Comparison of ENCODE assay signal across 21 cellular contexts in genomic region chr19:53571339-53571738, GRCh38. TPM values are rescaled to one million over a fixed set of nuclear protein-coding genes. Genes with fewer than 3 reads are reported as not detected.
DNase-seq lines count a peak whose midpoint lies in the region; ATAC-seq, FAIRE-seq and TF ChIP-seq lines count a peak whose summit lies in the region.
"Had no signal": no experiment of that assay in that cellular context is flagged by ENCODE, and none has a peak within 500 bp of the region (broad histone marks: within the 10 kb centered on the region; RNA-seq: fewer than 3 reads in every experiment).

No MANE protein-coding gene starts in this region.

- TF ChIP-seq CTCF in HepG2 (CRISPR knock-in tag; IDR thresholded peaks at IDR 0.05), result no peak
- TF ChIP-seq CTCF in right lobe of liver (IDR thresholded peaks at IDR 0.05), result no peak
- TF ChIP-seq CTCF in WTC11 (IDR thresholded peaks at IDR 0.05), result no peak
- no peak for TF ChIP-seq CTCF in nephron progenitor cell (IDR thresholded peaks at IDR 0.05)
- no peak for TF ChIP-seq CTCF in RWPE1 (conservative IDR thresholded peaks at IDR 0.05; ENCODE audit: low read depth)

- no peak overlapping the region for H3K4me3 ChIP-seq in HepG2 (replicated peaks in 1 of 3; ENCODE audit: insufficient read depth in 1 of 3, low read depth in 2 of 3, low read length in 3 of 3)
- no peak overlapping the region for H3K4me3 ChIP-seq in right lobe of liver

- H3K27ac Mint-ChIP-seq in WTC11 (peak overlapping the region; percentile 26; the same call in 1 of the 2 replicates), nephron progenitor cell (peak overlapping the region; percentile 89)

- H3K4me1 ChIP-seq in HepG2 (ENCODE audit: insufficient read depth, low read length) (peaks cover 30% of the 10 kb centered on the region), right lobe of liver (no peaks in the 10 kb centered on the region)

- H3K27ac ChIP-seq in HepG2 (ENCODE audit: extremely low read length, insufficient read depth, low read length) (no peak overlapping the region), right lobe of liver (no peak overlapping the region), RWPE1 (no peak overlapping the region)

- CTCF ChIA-PET in HepG2 (lab: Yijun Ruan, JAX; ENCODE audit: low intra/inter-chr PET ratio, low total read pairs), result no interaction called here
- CTCF ChIA-PET in WTC11 (lab: Charles Lee), result no interaction called here
- CTCF ChIA-PET in RWPE1 (lab: Yijun Ruan, JAX), result no interaction called here

- DNase-seq in HepG2 (ENCODE audit: low spot score), result no peak
- DNase-seq in right lobe of liver, result no peak
- DNase-seq in WTC11 (ENCODE audit: low spot score), result no peak
- no peak for DNase-seq in nephron progenitor cell
- no peak for DNase-seq in RWPE1 (ENCODE audit: low spot score)
- no peak for DNase-seq in cerebellum (ENCODE audit: low spot score)
- DNase-seq in stimulated activated CD4-positive, alpha-beta T cell treated with anti-CD3 and anti-CD28 coated beads, Interleukin-12 subunit alpha, Interleukin-12 subunit beta, amount 100 ng/mL, for 4 hours, result no peak
- DNase-seq: AML-193; C1 segment of cervical spinal cord; DMS53; GDM1; NCI-H1092 treated with DMSO at 0.1 percent for 48 hours; NCI-H1436 treated with DMSO at 0.1 percent for 48 hours; NCI-H2029; NCI-H2227 treated with DMSO at 0.1 percent for 48 hours; NCI-H510A; NCI-H748 treated with DMSO at 0.1 percent for 48 hours; NK-92 treated with Interleukin-12 subunit alpha and Interleukin-12 subunit beta, amount 100 ng/mL, for 24 hours; SIG-M5; SK-N-SH had no signal

- H3K4me1 Mint-ChIP-seq in WTC11 (no peaks in the 10 kb centered on the region), nephron progenitor cell (peaks cover 5% of the 10 kb centered on the region)

- H3K36me3 ChIP-seq in HepG2 (replicated peaks in 1 of 2; ENCODE audit: control insufficient read depth in 1 of 2, insufficient read depth in 2 of 2, low read length in 2 of 2), result peaks cover 5 to 35% of the 10 kb centered on the region in 2 experiments; a peak in 4 of 5 replicates
- peaks cover 0 to 18% (median 8%) of the 10 kb centered on the region in 4 donors for H3K36me3 ChIP-seq in right lobe of liver

- BruUV-seq in HepG2 (replicated peaks; lab: Mats Ljungman, UMichigan), result no TSS peak

- no peak for FAIRE-seq in HepG2 (lab: Jason Lieb, UNC)
- FAIRE-seq: D721Med had no signal

- POLR2A ChIA-PET in HepG2 (lab: Yijun Ruan, JAX), result no interaction called here
- POLR2A ChIA-PET in WTC11 (lab: Charles Lee), result no interaction called here
- POLR2A ChIA-PET in RWPE1 (lab: Yijun Ruan, JAX; ENCODE audit: low non-redundant PET), result no interaction called here

- ATAC-seq in HepG2 (no peak), right lobe of liver (no peak), WTC11 (no peak)

- H3K27me3 ChIP-seq in HepG2 (ENCODE audit: control insufficient read depth in 1 of 2, insufficient read depth in 2 of 2, low read length in 2 of 2), result no peaks in the 10 kb centered on the region
- H3K27me3 ChIP-seq in right lobe of liver, result no peaks in the 10 kb centered on the region

- WGBS in HepG2 (ENCODE audit: low lambda C conversion rate), result 97% methylated on average over 12 of the region's 12 CpGs
- 86% methylated on average over 7 of the region's 12 CpGs for WGBS in right lobe of liver (ENCODE audit: insufficient coverage, low coverage, low lambda C conversion rate, missing lambda C conversion rate)

- H3K4me2 ChIP-seq in HepG2 (ENCODE audit: low read depth, low read length), result no peak overlapping the region
- H3K4me2 ChIP-seq: SK-N-SH had no signal

- intact Hi-C loops in HepG2 (cut with micrococcal nuclease; ENCODE audit: unreplicated experiment) (no loop called here), right lobe of liver (cut with DNase I) (no loop called here)

- H3K36me3 Mint-ChIP-seq in WTC11 (peaks cover 54% of the 10 kb centered on the region), nephron progenitor cell (ENCODE audit: low read depth) (peaks cover 79% of the 10 kb centered on the region)

- H2AFZ ChIP-seq in HepG2 (ENCODE audit: low read length), result no peak overlapping the region

- TF ChIP-seq EP300 in HepG2 (IDR thresholded peaks at IDR 0.05; ENCODE audit: low read depth in 2 of 2, low read length in 2 of 2), result no peak
- no peak for TF ChIP-seq EP300 in HepG2 (CRISPR knock-in tag; IDR thresholded peaks at IDR 0.05; ENCODE audit: borderline replicate concordance)

- peaks cover 4% of the 10 kb centered on the region; the same call in 1 of the 2 replicates for H3K9me3 ChIP-seq in HepG2 (ENCODE audit: low read length)
- H3K9me3 ChIP-seq in right lobe of liver, result peaks cover 0 to 5% (median 1%) of the 10 kb centered on the region in 4 donors

- no peak for TF ChIP-seq RAD21 in HepG2 (CRISPR knock-in tag; IDR thresholded peaks at IDR 0.05)

- TF ChIP-seq POLR2A in HepG2 (IDR thresholded peaks at IDR 0.05; ENCODE audit: insufficient read depth in 1 of 2, low read depth in 2 of 2, low read length in 2 of 2), result no peak
- no peak for TF ChIP-seq POLR2A in right lobe of liver (IDR thresholded peaks at IDR 0.05)

- H3K27me3 Mint-ChIP-seq in WTC11 (ENCODE audit: low read depth), result no peaks in the 10 kb centered on the region
- peaks cover 6% of the 10 kb centered on the region for H3K27me3 Mint-ChIP-seq in nephron progenitor cell (ENCODE audit: low read depth, poor library complexity)

- peaks cover 3% of the 10 kb centered on the region for H3K9me3 Mint-ChIP-seq in WTC11
- H3K9me3 Mint-ChIP-seq in nephron progenitor cell, result peaks cover 21% of the 10 kb centered on the region

- in situ Hi-C loops in HepG2 (cut with HindIII; ENCODE audit: extremely low pct_ligation_motif_present, low pct_unique_long_range_greater_than_20kb), result no loop called here

- no peak overlapping the region for H3K4me3 Mint-ChIP-seq in WTC11
- no peak overlapping the region for H3K4me3 Mint-ChIP-seq in nephron progenitor cell

- H4K20me1 ChIP-seq in HepG2 (ENCODE audit: insufficient read depth, low read length), result no peaks in the 10 kb centered on the region

- no peak overlapping the region for H3K9ac ChIP-seq in HepG2 (ENCODE audit: insufficient read depth, low read depth, low read length)
- H3K9ac ChIP-seq: SK-N-SH had no signal

- H3K79me2 ChIP-seq in HepG2 (ENCODE audit: insufficient read depth, low read length), result no peaks in the 10 kb centered on the region

TF ChIP-seq in HepG2, 621 proteins besides CTCF, POLR2A, EP300 and RAD21:
- TF ChIP-seq ZBTB38 (CRISPR knock-in tag; IDR thresholded peaks at IDR 0.05) (peak; percentile 90), ZNF446 (CRISPR knock-in tag; IDR thresholded peaks at IDR 0.05) (no peak)
TF ChIP-seq in HepG2: peak in this region for 1.

TF ChIP-seq in WTC11, 78 proteins besides CTCF, POLR2A, EP300 and RAD21 (continues in another document):
- TF ChIP-seq NR3C1 (CRISPR knock-in tag; conservative IDR thresholded peaks at IDR 0.05; ENCODE audit: low read depth) (no peak), TCF7 (CRISPR knock-in tag; IDR thresholded peaks at IDR 0.05; ENCODE audit: low read depth) (no peak), SMAD3 (CRISPR knock-in tag; IDR thresholded peaks at IDR 0.05; ENCODE audit: borderline replicate concordance) (no peak), ZMAT4 (CRISPR knock-in tag; IDR thresholded peaks at IDR 0.05) (no peak), SMAD4 (CRISPR knock-in tag; IDR thresholded peaks at IDR 0.05) (no peak)

RNA-seq across cellular contexts. Expression of gene ZNF331, which starts 33.4 kb away (rescaled TPM):
- total RNA-seq in HepG2 (2016; rRNA removed; fragmentation: Illumina TruSeq; extraction: Trizol) (13.3 and 15.2 TPM in 2 replicates), right lobe of liver (1 to 10 TPM; 2.0 to 5.8 (median 3.5) TPM), WTC11 (2021) (56.0 to 62.0 TPM (median 56.7 TPM) in 3 replicates), cerebellum (23.4 TPM)
- 5.0 and 5.3 TPM in 2 replicates for total RNA-seq in HepG2 (2016; cell fraction: cytosol; rRNA removed; fragmentation: Illumina TruSeq; extraction: Trizol; ENCODE audit: low read depth)
- 11.2 and 12.7 TPM in 2 replicates for total RNA-seq in HepG2 (2016; cell fraction: insoluble cytoplasmic fraction; rRNA removed; fragmentation: Illumina TruSeq; extraction: Trizol)
- total RNA-seq in HepG2 (2016; cell fraction: membrane; rRNA removed; fragmentation: Illumina TruSeq; extraction: Trizol), result 8.0 and 8.5 TPM in 2 replicates
- total RNA-seq in HepG2 (2016; cell fraction: nucleus; rRNA removed; fragmentation: Illumina TruSeq; extraction: Trizol), result 16.0 and 20.7 TPM in 2 replicates
- polyA plus RNA-seq in HepG2 (2011; rRNA removed), result 8.2 and 9.5 TPM in 2 replicates
- 3.3 and 4.9 TPM in 2 replicates for polyA plus RNA-seq in HepG2 (2011; cell fraction: cytosol; rRNA removed)
- 20.2 and 21.6 TPM in 2 replicates for polyA plus RNA-seq in HepG2 (2011; cell fraction: nucleus; rRNA removed)
- 22.2 and 38.0 TPM in 2 replicates for polyA plus RNA-seq in HepG2 (2012)
- 1.2 and 1.3 TPM in 2 replicates for polyA plus RNA-seq in HepG2 (2016; cell fraction: cytosol; fragmentation: Illumina TruSeq; extraction: Trizol; ENCODE audit: low read depth)
- polyA plus RNA-seq in HepG2 (2016; cell fraction: insoluble cytoplasmic fraction; fragmentation: Illumina TruSeq; extraction: Trizol; ENCODE audit: low read depth), result 10.1 and 10.3 TPM in 2 replicates
- polyA plus RNA-seq in HepG2 (2016; cell fraction: membrane; fragmentation: Illumina TruSeq; extraction: Trizol; ENCODE audit: low read depth), result 2.9 and 3.4 TPM in 2 replicates
- polyA plus RNA-seq in HepG2 (2016; cell fraction: nucleus; fragmentation: Illumina TruSeq; extraction: Trizol; ENCODE audit: insufficient read depth, low read depth), result 51.3 and 54.8 TPM in 2 replicates
- 5.6 and 18.7 TPM in 2 replicates for polyA minus RNA-seq in HepG2 (2011; rRNA and poly(A)+ RNA removed; ENCODE audit: low replicate concordance)
- 7.9 and 9.9 TPM in 2 replicates for polyA minus RNA-seq in HepG2 (2011; cell fraction: cytosol; rRNA and poly(A)+ RNA removed)
- 20.4 and 22.9 TPM in 2 replicates for polyA minus RNA-seq in HepG2 (2011; cell fraction: nucleus; rRNA and poly(A)+ RNA removed)
